18 cellular contexts compared by ENCODE assay signal in the genomic region with DNA sequence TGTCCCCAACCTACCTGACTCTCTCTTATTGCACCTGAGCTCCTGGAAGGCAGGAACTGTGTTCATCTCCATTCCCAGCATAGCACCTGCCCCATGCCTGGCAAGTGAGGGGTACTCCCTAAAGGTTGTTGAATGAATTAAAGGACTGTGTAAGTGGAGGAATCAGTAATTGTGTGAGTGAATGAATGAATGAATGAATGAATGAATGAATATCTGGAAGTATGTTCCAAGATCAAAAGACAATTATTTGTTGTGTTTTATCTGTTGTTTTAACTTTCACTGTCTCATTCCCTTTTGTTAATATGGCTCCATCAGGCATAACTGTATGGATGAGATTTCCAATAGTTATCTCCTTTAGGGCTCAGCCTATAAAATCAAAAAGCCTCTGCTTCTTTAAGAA. TPM values are rescaled to one million over a fixed set of nuclear protein-coding genes. Genes with fewer than 3 reads are reported as not detected.
"Had no signal": no experiment of that assay in that cellular context is flagged by ENCODE, and none has a peak within 500 bp of the region (broad histone marks: within the 10 kb centered on the region; RNA-seq: fewer than 3 reads in every experiment).

No MANE protein-coding gene starts in this region.

- H3K4me3 ChIP-seq: MG63, SJSA1, SK-N-MC had no signal

- H3K9me3 ChIP-seq: MG63 had no signal

- DNase-seq: Karpas-422, KG1, MG63, NCI-H1092, NCI-H1105 treated with DMSO at 0.1 percent for 48 hours, NCI-H1417 treated with DMSO at 0.1 percent for 48 hours, NCI-H146, NCI-H1694 treated with DMSO at 0.1 percent for 48 hours, NCI-H1930, NCI-H2081, NCI-H524, NCI-H774, Right ventricle myocardium superior, RPMI8226, SIG-M5 had no signal

- H3K36me3 ChIP-seq: MG63, SJSA1 had no signal

- H3K27ac ChIP-seq: SJSA1, SK-N-MC had no signal

- FAIRE-seq: RCC 7860 had no signal

RNA-seq across cellular contexts. Expression of gene WIPF3, which starts 4.0 kb away (rescaled TPM):
- total RNA-seq: SJSA1 had no signal
